In genomic region chr11:103736986-103737622, GRCh38 we compare ENCODE assay signal across 1 cellular context.
TF ChIP-seq lines count a peak whose summit lies in the region.

No MANE protein-coding gene starts in this region.

TF ChIP-seq in GM23338, 12 proteins besides CTCF, POLR2A, EP300 and RAD21 (continued from another document):
- TF ChIP-seq, protein P1, sequence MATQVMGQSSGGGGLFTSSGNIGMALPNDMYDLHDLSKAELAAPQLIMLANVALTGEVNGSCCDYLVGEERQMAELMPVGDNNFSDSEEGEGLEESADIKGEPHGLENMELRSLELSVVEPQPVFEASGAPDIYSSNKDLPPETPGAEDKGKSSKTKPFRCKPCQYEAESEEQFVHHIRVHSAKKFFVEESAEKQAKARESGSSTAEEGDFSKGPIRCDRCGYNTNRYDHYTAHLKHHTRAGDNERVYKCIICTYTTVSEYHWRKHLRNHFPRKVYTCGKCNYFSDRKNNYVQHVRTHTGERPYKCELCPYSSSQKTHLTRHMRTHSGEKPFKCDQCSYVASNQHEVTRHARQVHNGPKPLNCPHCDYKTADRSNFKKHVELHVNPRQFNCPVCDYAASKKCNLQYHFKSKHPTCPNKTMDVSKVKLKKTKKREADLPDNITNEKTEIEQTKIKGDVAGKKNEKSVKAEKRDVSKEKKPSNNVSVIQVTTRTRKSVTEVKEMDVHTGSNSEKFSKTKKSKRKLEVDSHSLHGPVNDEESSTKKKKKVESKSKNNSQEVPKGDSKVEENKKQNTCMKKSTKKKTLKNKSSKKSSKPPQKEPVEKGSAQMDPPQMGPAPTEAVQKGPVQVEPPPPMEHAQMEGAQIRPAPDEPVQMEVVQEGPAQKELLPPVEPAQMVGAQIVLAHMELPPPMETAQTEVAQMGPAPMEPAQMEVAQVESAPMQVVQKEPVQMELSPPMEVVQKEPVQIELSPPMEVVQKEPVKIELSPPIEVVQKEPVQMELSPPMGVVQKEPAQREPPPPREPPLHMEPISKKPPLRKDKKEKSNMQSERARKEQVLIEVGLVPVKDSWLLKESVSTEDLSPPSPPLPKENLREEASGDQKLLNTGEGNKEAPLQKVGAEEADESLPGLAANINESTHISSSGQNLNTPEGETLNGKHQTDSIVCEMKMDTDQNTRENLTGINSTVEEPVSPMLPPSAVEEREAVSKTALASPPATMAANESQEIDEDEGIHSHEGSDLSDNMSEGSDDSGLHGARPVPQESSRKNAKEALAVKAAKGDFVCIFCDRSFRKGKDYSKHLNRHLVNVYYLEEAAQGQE (IDR thresholded peaks at IDR 0.05; ENCODE audit: unreplicated experiment): no peak
- TF ChIP-seq CREB1 (CRISPR knock-in tag; IDR thresholded peaks at IDR 0.05; ENCODE audit: low read depth): no peak
- TF ChIP-seq ZNF114 (CRISPR knock-in tag; IDR thresholded peaks at IDR 0.05): no peak
- no peak for TF ChIP-seq STAT1 (IDR thresholded peaks at IDR 0.05; ENCODE audit: unreplicated experiment)
- TF ChIP-seq ZNF331 (CRISPR knock-in tag; IDR thresholded peaks at IDR 0.05; ENCODE audit: low read depth): no peak
- TF ChIP-seq, protein P2, sequence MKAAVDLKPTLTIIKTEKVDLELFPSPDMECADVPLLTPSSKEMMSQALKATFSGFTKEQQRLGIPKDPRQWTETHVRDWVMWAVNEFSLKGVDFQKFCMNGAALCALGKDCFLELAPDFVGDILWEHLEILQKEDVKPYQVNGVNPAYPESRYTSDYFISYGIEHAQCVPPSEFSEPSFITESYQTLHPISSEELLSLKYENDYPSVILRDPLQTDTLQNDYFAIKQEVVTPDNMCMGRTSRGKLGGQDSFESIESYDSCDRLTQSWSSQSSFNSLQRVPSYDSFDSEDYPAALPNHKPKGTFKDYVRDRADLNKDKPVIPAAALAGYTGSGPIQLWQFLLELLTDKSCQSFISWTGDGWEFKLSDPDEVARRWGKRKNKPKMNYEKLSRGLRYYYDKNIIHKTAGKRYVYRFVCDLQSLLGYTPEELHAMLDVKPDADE (IDR thresholded peaks at IDR 0.05): no peak
- no peak for TF ChIP-seq JUNB (IDR thresholded peaks at IDR 0.05; ENCODE audit: unreplicated experiment)
